Comparison of ENCODE assay signal across 19 cellular contexts in the genomic region with DNA sequence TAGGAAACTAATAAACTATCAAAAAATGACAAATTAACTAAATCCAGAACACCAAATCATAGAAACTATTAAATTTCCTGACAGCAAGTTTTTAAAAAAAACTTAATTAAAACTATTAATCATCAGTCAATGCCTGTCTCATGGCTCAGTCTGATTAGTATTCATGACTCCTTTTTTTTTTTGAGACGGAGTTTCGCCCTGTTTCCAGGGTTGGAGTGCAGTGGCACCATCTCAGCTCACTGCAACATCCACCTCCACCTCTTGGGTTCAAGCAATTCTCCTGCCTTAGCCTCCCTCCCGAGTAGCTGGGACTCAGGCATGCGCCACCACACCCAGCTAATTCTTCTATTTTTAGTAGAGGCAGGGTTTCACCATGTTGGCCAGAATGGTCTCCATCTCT.
"Had no signal": no experiment of that assay in that cellular context is flagged by ENCODE, and none has a peak within 500 bp of the region (broad histone marks: within the 10 kb centered on the region; RNA-seq: fewer than 3 reads in every experiment).

No MANE protein-coding gene starts in this region.

- H3K36me3 ChIP-seq: colonic mucosa, esophagus muscularis mucosa, gastroesophageal sphincter, heart left ventricle, left lung, lower lobe of right lung had no signal

- ATAC-seq: effector memory CD8-positive, alpha-beta T cell; foreskin keratinocyte; gastroesophageal sphincter; heart left ventricle; left cardiac atrium; left ventricle myocardium superior; lower lobe of right lung; naive thymus-derived CD4-positive, alpha-beta T cell had no signal

- H3K9me3 ChIP-seq: colonic mucosa, esophagus muscularis mucosa, gastroesophageal sphincter, heart left ventricle, left lung, lower lobe of right lung had no signal

- H3K9me3 Mint-ChIP-seq: effector memory CD8-positive, alpha-beta T cell; endodermal cell; mesothelial cell of epicardium had no signal

- H3K27me3 ChIP-seq: colonic mucosa, esophagus muscularis mucosa, foreskin keratinocyte, gastroesophageal sphincter, heart left ventricle, left lung had no signal

- H3K27me3 Mint-ChIP-seq: dendritic cell treated with granulocyte-macrophage colony-stimulating factor and Interleukin-4, amounts not matched to agents 40 ng/mL and 50 ng/mL, for 4 days had no signal

- H3K4me1 ChIP-seq: colonic mucosa, lower lobe of right lung had no signal

- DNase-seq: colonic mucosa; cortex of kidney; effector CD8-positive, alpha-beta T cell; effector memory CD8-positive, alpha-beta T cell; endodermal cell; foreskin keratinocyte; heart left ventricle; hippocampal formation; left cardiac atrium; left lung; left ventricle myocardium superior; lower lobe of right lung; mesenchymal stem cell; naive thymus-derived CD4-positive, alpha-beta T cell had no signal

- H3K4me3 Mint-ChIP-seq: dendritic cell treated with granulocyte-macrophage colony-stimulating factor and Interleukin-4, amounts not matched to agents 40 ng/mL and 50 ng/mL, for 4 days; effector memory CD8-positive, alpha-beta T cell; endodermal cell; mesothelial cell of epicardium had no signal

- H3K27ac ChIP-seq: colonic mucosa, epithelial cell of prostate, esophagus muscularis mucosa, foreskin keratinocyte, gastroesophageal sphincter, heart left ventricle, left lung, lower lobe of right lung had no signal

- H3K36me3 Mint-ChIP-seq: mesothelial cell of epicardium; naive thymus-derived CD4-positive, alpha-beta T cell had no signal

- H3K27ac Mint-ChIP-seq: dendritic cell treated with granulocyte-macrophage colony-stimulating factor and Interleukin-4, amounts not matched to agents 40 ng/mL and 50 ng/mL, for 4 days; effector memory CD8-positive, alpha-beta T cell; endodermal cell; mesothelial cell of epicardium had no signal

- H3K4me3 ChIP-seq: colonic mucosa, esophagus muscularis mucosa, gastroesophageal sphincter, heart left ventricle, left lung, lower lobe of right lung had no signal
